ENCODE assay signal across 7 cellular contexts in the genomic region with DNA sequence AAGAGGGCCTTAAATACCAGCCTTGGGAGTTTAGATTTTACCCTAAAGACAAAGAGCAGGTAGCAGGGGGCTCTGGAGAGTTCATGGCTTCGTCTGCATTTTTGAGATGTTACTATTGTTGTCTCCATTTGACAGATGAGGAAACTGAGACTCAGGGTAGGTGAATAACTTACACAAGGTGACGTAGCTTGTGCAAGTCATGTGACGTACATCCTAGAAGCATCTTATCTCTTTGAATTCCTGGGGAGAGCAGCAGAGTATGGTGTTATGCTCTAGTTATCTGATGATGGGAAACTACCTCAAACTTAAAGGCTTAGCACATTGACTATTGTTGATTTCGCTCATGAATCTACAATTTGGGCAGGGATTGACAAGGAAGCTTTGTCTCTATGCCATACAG. TPM values are rescaled to one million over a fixed set of nuclear protein-coding genes. Genes with fewer than 3 reads are reported as not detected.
"Had no signal": no experiment of that assay in that cellular context is flagged by ENCODE, and none has a peak within 500 bp of the region (broad histone marks: within the 10 kb centered on the region; RNA-seq: fewer than 3 reads in every experiment).

No MANE protein-coding gene starts in this region.

- H3K9me3 Mint-ChIP-seq: IgD-negative memory B cell had no signal

- H3K4me3 Mint-ChIP-seq: IgD-negative memory B cell had no signal

- ATAC-seq: HepG2 had no signal

- FAIRE-seq: HepG2, HTR-8/SVneo had no signal

- DNase-seq: IMR-90, KBM-7, KG1 had no signal

- H3K27ac ChIP-seq: HL-60 had no signal

- H3K4me1 Mint-ChIP-seq: IgD-negative memory B cell had no signal

- H3K27ac Mint-ChIP-seq: IgD-negative memory B cell had no signal

RNA-seq across cellular contexts. Expression of gene TSKU, which starts 52.3 kb away (rescaled TPM):
- polyA plus RNA-seq: IgD-negative memory B cell had no signal
